1 cellular context compared by ENCODE assay signal in genomic region chr4:42248986-42249385, GRCh38.
TF ChIP-seq lines count a peak whose summit lies in the region.

No MANE protein-coding gene starts in this region.

TF ChIP-seq in HepG2, 621 proteins besides CTCF, POLR2A, EP300 and RAD21 (continued from another document):
- no peak for TF ChIP-seq ZNF598 (CRISPR knock-in tag; IDR thresholded peaks at IDR 0.05; ENCODE audit: borderline replicate concordance)
- no peak for TF ChIP-seq RORA (CRISPR knock-in tag; IDR thresholded peaks at IDR 0.05)
TF ChIP-seq in HepG2: peak in this region for 2.
